In genomic region chr6:69813508-69813907, GRCh38 we compare ENCODE assay signal across 1 cellular context.
TF ChIP-seq lines count a peak whose summit lies in the region.

No MANE protein-coding gene starts in this region.

TF ChIP-seq in WTC11, 78 proteins besides CTCF, POLR2A, EP300 and RAD21 (continued from another document):
- TF ChIP-seq ZNF281 (CRISPR knock-in tag; IDR thresholded peaks at IDR 0.05) (no peak), TEAD4 (CRISPR knock-in tag; IDR thresholded peaks at IDR 0.05) (no peak), SOX15 (CRISPR knock-in tag; IDR thresholded peaks at IDR 0.05) (no peak), GTF2I (CRISPR knock-in tag; conservative IDR thresholded peaks at IDR 0.05) (no peak), ELF4 (CRISPR knock-in tag; IDR thresholded peaks at IDR 0.05; ENCODE audit: low read depth) (no peak), RORB (CRISPR knock-in tag; IDR thresholded peaks at IDR 0.05) (no peak), ZNF138 (CRISPR knock-in tag; conservative IDR thresholded peaks at IDR 0.05) (no peak), NFYB (CRISPR knock-in tag; conservative IDR thresholded peaks at IDR 0.05; ENCODE audit: low read depth) (no peak)
